ENCODE assay signal across 8 cellular contexts in the genomic region with DNA sequence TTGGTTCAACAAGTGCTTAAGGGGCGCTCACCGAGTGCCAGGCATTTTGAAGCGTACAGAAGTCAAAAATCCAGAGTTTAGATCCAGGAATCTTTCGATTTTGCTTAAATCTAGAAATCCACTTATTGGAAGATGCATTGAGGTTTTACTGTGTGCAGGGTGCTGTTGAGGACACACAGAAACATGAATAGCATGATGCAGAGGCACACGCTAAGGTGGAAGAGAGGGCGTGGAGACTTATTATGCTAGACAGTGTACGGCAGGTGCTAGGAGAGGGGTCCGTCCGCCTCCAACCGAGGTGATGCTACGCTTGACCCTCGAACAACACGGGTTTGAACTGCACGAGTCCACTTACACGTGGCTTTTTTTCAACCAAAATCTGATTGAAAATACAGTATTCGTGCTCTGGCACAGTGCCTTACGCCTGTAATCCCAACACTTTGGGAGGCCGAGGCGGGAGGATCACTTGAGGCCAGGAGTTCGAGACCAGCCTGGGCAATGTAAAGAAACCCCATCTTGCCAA. TPM values are rescaled to one million over a fixed set of nuclear protein-coding genes. Genes with fewer than 3 reads are reported as not detected.
A peak's percentile ranks its signal among the peaks of the same experiment; 100 is the strongest.
DNase-seq lines count a peak whose midpoint lies in the region; ATAC-seq and TF ChIP-seq lines count a peak whose summit lies in the region.

No MANE protein-coding gene starts in this region.

- no peaks in the 10 kb centered on the region for H3K36me3 Mint-ChIP-seq in activated T-cell treated with anti-CD3 and anti-CD28 coated beads, Interleukin-2, amount 50 U/mL, for 24 hours (ENCODE audit: low read depth)

- no peak for TF ChIP-seq POLR2A in breast epithelium (IDR thresholded peaks at IDR 0.05)

- H3K36me3 ChIP-seq in breast epithelium (no peaks in the 10 kb centered on the region), lower lobe of right lung (no peaks in the 10 kb centered on the region), upper lobe of right lung (no peaks in the 10 kb centered on the region)

- H3K4me1 ChIP-seq in breast epithelium (no peaks in the 10 kb centered on the region), lower lobe of right lung (peaks cover 38% of the 10 kb centered on the region), upper lobe of right lung (peaks cover 23% of the 10 kb centered on the region)

- peaks cover 15% of the 10 kb centered on the region for H3K4me1 Mint-ChIP-seq in activated T-cell treated with anti-CD3 and anti-CD28 coated beads, Interleukin-2, amount 50 U/mL, for 24 hours (ENCODE audit: low read depth)

- intact Hi-C loops in breast epithelium (cut with DNase I; ENCODE audit: low total_unique reads) = no loop called here
- intact Hi-C loops in lower lobe of right lung (cut with DNase I) = loop anchor here (10.0 kb wide), 1 partner anchor 144 kb away; no protein-coding TSS in a partner anchor
- intact Hi-C loops in upper lobe of right lung (cut with DNase I) = no loop called here

- H3K9me3 ChIP-seq in breast epithelium = no peaks in the 10 kb centered on the region
- no peaks in the 10 kb centered on the region for H3K9me3 ChIP-seq in lower lobe of right lung
- H3K9me3 ChIP-seq in upper lobe of right lung = no peaks in the 10 kb centered on the region

- H3K27ac Mint-ChIP-seq in activated T-cell treated with anti-CD3 and anti-CD28 coated beads, Interleukin-2, amount 50 U/mL, for 24 hours = no peak overlapping the region

- no peaks in the 10 kb centered on the region for H3K27me3 ChIP-seq in breast epithelium
- no peaks in the 10 kb centered on the region for H3K27me3 ChIP-seq in lower lobe of right lung (ENCODE audit: low read depth)
- no peaks in the 10 kb centered on the region for H3K27me3 ChIP-seq in upper lobe of right lung

- H3K4me3 ChIP-seq in breast epithelium (peak overlapping the region; percentile 69 to 83 (median 82)), lower lobe of right lung (peak overlapping the region; percentile 69), upper lobe of right lung (peak overlapping the region; percentile 71)

- ATAC-seq in lower lobe of right lung (peak; percentile 31 to 45), upper lobe of right lung (peak; percentile 11), GM19035 (IDR thresholded peaks at IDR 0.05; ENCODE audit: unreplicated experiment) (no peak), HG02970 (IDR thresholded peaks at IDR 0.05; ENCODE audit: low FRiP score, unreplicated experiment) (no peak)

- TF ChIP-seq CTCF in breast epithelium (IDR thresholded peaks at IDR 0.05) = no peak
- no peak for TF ChIP-seq CTCF in lower lobe of right lung (IDR thresholded peaks at IDR 0.05)
- TF ChIP-seq CTCF in upper lobe of right lung (IDR thresholded peaks at IDR 0.05) = no peak

- H3K9me3 Mint-ChIP-seq in activated T-cell treated with anti-CD3 and anti-CD28 coated beads, Interleukin-2, amount 50 U/mL, for 24 hours = no peaks in the 10 kb centered on the region

- H3K4me3 Mint-ChIP-seq in activated T-cell treated with anti-CD3 and anti-CD28 coated beads, Interleukin-2, amount 50 U/mL, for 24 hours = peak overlapping the region; percentile 74

- DNase-seq in activated T-cell treated with anti-CD3 and anti-CD28 coated beads, Interleukin-2, amount 50 U/mL, for 24 hours = no peak
- no peak for DNase-seq in activated T-cell treated with anti-CD3 and anti-CD28 coated beads, Interleukin-2, amount 50 U/mL, for 1 hour
- DNase-seq in breast epithelium (ENCODE audit: low spot score in 2 of 2) (no peak), lower lobe of right lung (no peak), upper lobe of right lung (no peak), NAMALWA (ENCODE audit: low spot score) (no peak)

- peaks cover 82% of the 10 kb centered on the region for H3K27me3 Mint-ChIP-seq in activated T-cell treated with anti-CD3 and anti-CD28 coated beads, Interleukin-2, amount 50 U/mL, for 24 hours

- H3K27ac ChIP-seq in breast epithelium = peak overlapping the region; percentile 94 to 98
- peak overlapping the region; percentile 95 for H3K27ac ChIP-seq in lower lobe of right lung
- peak overlapping the region; percentile 94 for H3K27ac ChIP-seq in upper lobe of right lung

RNA-seq across cellular contexts. Expression of a gene that starts 1.0 kb away (rescaled TPM):
- total RNA-seq in breast epithelium (10 to 100 TPM; 40.0 to 60.4 (median 49.6) TPM), lower lobe of right lung (55.2 TPM), upper lobe of right lung (59.0 TPM)

Comparison
In these comparisons a context has a peak if more than half of its experiments do, and no peak if none do; other contexts are left out.
1. ATAC-seq: peak in lower lobe of right lung (2 of 2) and upper lobe of right lung (single experiment); none in GM19035 (single experiment) and HG02970 (single experiment).
2. Peak in every context shown above with its lines, with median percentiles within 50 percentile points of each other: H3K27ac ChIP-seq and H3K4me3 ChIP-seq.